ENCODE assay signal across 9 cellular contexts in the genomic region with DNA sequence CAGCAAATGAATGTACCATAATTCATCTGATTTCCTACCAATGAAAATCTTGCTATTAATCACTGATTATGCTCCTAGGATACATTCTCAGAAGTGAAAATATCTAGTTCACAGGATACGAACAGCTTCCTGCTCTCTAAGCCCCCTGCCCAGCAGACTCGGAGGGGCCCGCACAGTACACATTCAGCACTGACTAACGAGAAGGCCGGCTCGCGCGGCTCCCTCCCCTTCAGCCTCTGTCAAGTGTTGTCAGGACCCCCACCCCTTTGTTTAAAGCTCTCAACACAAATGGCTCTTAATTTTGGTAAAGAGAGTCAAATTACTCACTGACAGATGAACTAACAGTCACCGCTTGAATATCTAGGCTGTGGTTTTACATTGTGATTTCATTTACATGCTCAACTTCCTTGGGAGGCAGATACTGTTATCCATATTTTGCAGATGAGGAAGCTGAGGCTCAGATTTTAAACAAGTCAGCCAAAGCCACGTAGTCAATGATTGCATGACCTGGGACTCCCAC.
A peak's percentile ranks its signal among the peaks of the same experiment; 100 is the strongest.
DNase-seq lines count a peak whose midpoint lies in the region; ATAC-seq and TF ChIP-seq lines count a peak whose summit lies in the region.
"Had no signal": no experiment of that assay in that cellular context is flagged by ENCODE, and none has a peak within 500 bp of the region (broad histone marks: within the 10 kb centered on the region; RNA-seq: fewer than 3 reads in every experiment).

No MANE protein-coding gene starts in this region.

- no peak overlapping the region for H3K9ac ChIP-seq in Karpas-422 (ENCODE audit: low read length)

- H2AFZ ChIP-seq in Karpas-422 (ENCODE audit: low read length), result no peak overlapping the region

- peaks cover 84% of the 10 kb centered on the region for H3K4me1 Mint-ChIP-seq in dendritic cell treated with granulocyte-macrophage colony-stimulating factor and Interleukin-4, amounts not matched to agents 40 ng/mL and 50 ng/mL, for 4 days (ENCODE audit: low read depth)

- H3K4me3 Mint-ChIP-seq in dendritic cell treated with granulocyte-macrophage colony-stimulating factor and Interleukin-4, amounts not matched to agents 40 ng/mL and 50 ng/mL, for 4 days, result peak overlapping the region; percentile 62

- H3K27ac ChIP-seq in sigmoid colon (peak overlapping the region in 3 of 4 donors; percentile 9 to 32 (median 9)), Karpas-422 (ENCODE audit: low read length) (no peak overlapping the region)

- intact Hi-C loops in dendritic cell treated with granulocyte-macrophage colony-stimulating factor and Interleukin-4, amounts not matched to agents 40 ng/mL and 50 ng/mL, for 4 days (cut with micrococcal nuclease), result no loop called here
- intact Hi-C loops in sigmoid colon (cut with DNase I), result no loop called here

- H3K4me1 ChIP-seq in sigmoid colon, result no peaks in the 10 kb centered on the region
- no peaks in the 10 kb centered on the region for H3K4me1 ChIP-seq in Karpas-422 (ENCODE audit: low read length)

- peak overlapping the region; percentile 98 for H3K27ac Mint-ChIP-seq in dendritic cell treated with granulocyte-macrophage colony-stimulating factor and Interleukin-4, amounts not matched to agents 40 ng/mL and 50 ng/mL, for 4 days

- peaks cover 97% of the 10 kb centered on the region for H3K36me3 Mint-ChIP-seq in dendritic cell treated with granulocyte-macrophage colony-stimulating factor and Interleukin-4, amounts not matched to agents 40 ng/mL and 50 ng/mL, for 4 days (ENCODE audit: low read depth)

- TF ChIP-seq POLR2A in sigmoid colon (IDR thresholded peaks at IDR 0.05), result no peak

- no peaks in the 10 kb centered on the region for H3K9me3 Mint-ChIP-seq in dendritic cell treated with granulocyte-macrophage colony-stimulating factor and Interleukin-4, amounts not matched to agents 40 ng/mL and 50 ng/mL, for 4 days

- H3K79me2 ChIP-seq in Karpas-422 (ENCODE audit: low read length), result no peaks in the 10 kb centered on the region

- TF ChIP-seq CTCF in sigmoid colon (IDR thresholded peaks at IDR 0.05), result no peak

- ATAC-seq in HG03442 (IDR thresholded peaks at IDR 0.05; ENCODE audit: unreplicated experiment) (no peak), HG02798 (IDR thresholded peaks at IDR 0.05; ENCODE audit: poor library complexity, unreplicated experiment) (no peak)

- peak; percentile 42 for DNase-seq in DMS79 treated with DMSO at 0.1 percent for 48 hours (lab: John Stamatoyannopoulos, UW)
- no peak for DNase-seq in DMS79 (lab: John Stamatoyannopoulos, UW)
- peak; percentile 55 for DNase-seq in NCI-H69 (lab: John Stamatoyannopoulos, UW)
- no peak for DNase-seq in sigmoid colon
- no peak for DNase-seq in Karpas-422

- no peak overlapping the region for H3K4me3 ChIP-seq in sigmoid colon
- H3K4me3 ChIP-seq in Karpas-422 (ENCODE audit: low read length), result no peak overlapping the region

- TF ChIP-seq EP300 in sigmoid colon (IDR thresholded peaks at IDR 0.05), result no peak

- no peak overlapping the region for H3K4me2 ChIP-seq in Karpas-422 (ENCODE audit: low read depth, low read length, poor library complexity, severe bottlenecking)

- H3K9me3 ChIP-seq in sigmoid colon (no peaks in the 10 kb centered on the region), Karpas-422 (ENCODE audit: low read length) (no peaks in the 10 kb centered on the region)
- H3K9me3 ChIP-seq: heart left ventricle had no signal

- H3K27me3 ChIP-seq in sigmoid colon (no peaks in the 10 kb centered on the region), Karpas-422 (ENCODE audit: low read length) (no peaks in the 10 kb centered on the region)
- H3K27me3 ChIP-seq: heart left ventricle had no signal

- 84 to 88% methylated on average over 10 of the region's 10 CpGs for WGBS in sigmoid colon, 2 donors

- H3K9me2 ChIP-seq in Karpas-422 (replicated peaks; ENCODE audit: insufficient read depth, low read length), result no peaks in the 10 kb centered on the region

- H4K20me1 ChIP-seq in Karpas-422 (ENCODE audit: insufficient read depth, low read depth, low read length), result 0 out of 2 replicates have a peak, but pooled peaks cover 5% of the 10 kb centered on the region

- H3K27me3 Mint-ChIP-seq in dendritic cell treated with granulocyte-macrophage colony-stimulating factor and Interleukin-4, amounts not matched to agents 40 ng/mL and 50 ng/mL, for 4 days, result no peaks in the 10 kb centered on the region

- H3K36me3 ChIP-seq in sigmoid colon (peaks cover 12 to 50% (median 15%) of the 10 kb centered on the region in 4 donors), Karpas-422 (ENCODE audit: insufficient read depth, low read length) (no peaks in the 10 kb centered on the region)

Comparison
In these comparisons a context has a peak if more than half of its experiments do, and no peak if none do; other contexts are left out.
1. DNase-seq: peak in DMS79 treated with DMSO at 0.1 percent for 48 hours (single experiment) and NCI-H69 (single experiment); none in DMS79 (single experiment), sigmoid colon (single experiment) and Karpas-422 (single experiment).